9 cellular contexts compared by ENCODE assay signal in genomic region chr12:30985814-30986452, GRCh38. TPM values are rescaled to one million over a fixed set of nuclear protein-coding genes. Genes with fewer than 3 reads are reported as not detected.
A peak's percentile ranks its signal among the peaks of the same experiment; 100 is the strongest.
DNase-seq lines count a peak whose midpoint lies in the region; ATAC-seq and TF ChIP-seq lines count a peak whose summit lies in the region.
"Had no signal": no experiment of that assay in that cellular context is flagged by ENCODE, and none has a peak within 500 bp of the region (broad histone marks: within the 10 kb centered on the region; RNA-seq: fewer than 3 reads in every experiment).

No MANE protein-coding gene starts in this region.

- H3K27ac ChIP-seq in RWPE1 (no peak overlapping the region), left lung (no peak overlapping the region), testis (no peak overlapping the region), sigmoid colon (no peak overlapping the region)

- intact Hi-C loops in left lung (cut with DNase I), result loop anchor here in 1 of 2 donors (10.0 kb wide), 2 partner anchors 111 to 141 kb away; no protein-coding TSS in a partner anchor
- intact Hi-C loops in testis (cut with DNase I; ENCODE audit: low total_unique reads), result no loop called here
- intact Hi-C loops in sigmoid colon (cut with DNase I), result loop anchor here (2.0 kb wide), 1 partner anchor 135 kb away; no protein-coding TSS in a partner anchor

- 52 to 63% methylated on average over 6 to 7 of the region's 7 CpGs for WGBS in testis, 2 donors
- WGBS in sigmoid colon, 2 donors, result 27 to 56% methylated on average over 7 of the region's 7 CpGs

- CTCF ChIA-PET in RWPE1 (lab: Yijun Ruan, JAX), result interaction anchor here (0.7 to 2.7 kb wide), 4 partner anchors 14 to 1346 kb away, joined by 3 to 28 read pairs (median 13); no protein-coding TSS in a partner anchor

- peaks cover 3 to 6% of the 10 kb centered on the region in 2 donors for H3K4me1 ChIP-seq in left lung
- H3K4me1 ChIP-seq in testis, result no peaks in the 10 kb centered on the region
- no peaks in the 10 kb centered on the region for H3K4me1 ChIP-seq in sigmoid colon

- peak; percentile 1 for DNase-seq in CD1c-positive myeloid dendritic cell (ENCODE audit: extremely low spot score)
- DNase-seq in HT-29 (ENCODE audit: low spot score), result peak; percentile 85
- peak; percentile 66 for DNase-seq in RWPE1 (ENCODE audit: low spot score)
- peak; percentile 85 for DNase-seq in cerebellum (ENCODE audit: low spot score)
- peak in 1 of 2 donors; percentile 54 for DNase-seq in left lung
- DNase-seq in testis, result peak; percentile 72
- DNase-seq in sigmoid colon, result no peak

- H3K9me3 ChIP-seq in left lung (no peaks in the 10 kb centered on the region), testis (no peaks in the 10 kb centered on the region), sigmoid colon (no peaks in the 10 kb centered on the region)

- ATAC-seq in GM19023 (IDR thresholded peaks at IDR 0.05; ENCODE audit: unreplicated experiment), result peak; percentile 62
- peak; percentile 90 for ATAC-seq in left lung
- ATAC-seq: naive thymus-derived CD4-positive, alpha-beta T cell had no signal

- TF ChIP-seq EP300 in sigmoid colon (IDR thresholded peaks at IDR 0.05), result no peak

- TF ChIP-seq CTCF in RWPE1 (conservative IDR thresholded peaks at IDR 0.05; ENCODE audit: low read depth), result peak; percentile 52
- peak; percentile 52 to 60 for TF ChIP-seq CTCF in left lung (IDR thresholded peaks at IDR 0.05)
- TF ChIP-seq CTCF in testis (IDR thresholded peaks at IDR 0.05), result peak; percentile 19 to 60 (median 49)
- peak in 2 of 4 experiments; percentile 45 to 52 for TF ChIP-seq CTCF in sigmoid colon (IDR thresholded peaks at IDR 0.05)

- TF ChIP-seq POLR2A in testis (IDR thresholded peaks at IDR 0.05) (no peak), sigmoid colon (IDR thresholded peaks at IDR 0.05) (no peak)

- POLR2A ChIA-PET in RWPE1 (lab: Yijun Ruan, JAX; ENCODE audit: low non-redundant PET), result no interaction called here

- no peaks in the 10 kb centered on the region for H3K36me3 ChIP-seq in left lung
- no peaks in the 10 kb centered on the region for H3K36me3 ChIP-seq in testis (ENCODE audit: low read depth, missing control alignments)
- no peaks in the 10 kb centered on the region for H3K36me3 ChIP-seq in sigmoid colon

- no peak overlapping the region for H3K4me3 ChIP-seq in left lung
- no peak overlapping the region for H3K4me3 ChIP-seq in testis
- H3K4me3 ChIP-seq in sigmoid colon, result no peak overlapping the region

- H3K27me3 ChIP-seq in left lung, result no peaks in the 10 kb centered on the region
- H3K27me3 ChIP-seq in testis, result no peaks in the 10 kb centered on the region
- H3K27me3 ChIP-seq in sigmoid colon, result no peaks in the 10 kb centered on the region

RNA-seq across cellular contexts. Expression of gene TSPAN11, which starts 59.4 kb away (rescaled TPM):
- not detected in 2 replicates for total RNA-seq in HT-29 (2014; rRNA removed; shearing (Covaris generic))
- total RNA-seq in cerebellum, result 17.3 TPM
- 10 to 100 TPM in 1 of 2 donors, 1 to 10 TPM in 1; 4.1 to 16.6 TPM for total RNA-seq in left lung
- total RNA-seq in testis, result 1 to 10 TPM; 2.4 to 2.7 TPM
- polyA plus RNA-seq in testis (ENCODE audit: insufficient read depth, low read depth, low replicate concordance), result 2.7 TPM
- total RNA-seq in sigmoid colon, result 10 to 100 TPM in 3 of 4 donors, 1 to 10 TPM in 1; 6.4 to 18.9 (median 13.9) TPM
- polyA plus RNA-seq in sigmoid colon, result 1 to 10 TPM in 2 of 3 donors, under 1 TPM in 1; 0.23 to 7.8 (median 1.8) TPM
- total RNA-seq: naive thymus-derived CD4-positive, alpha-beta T cell had no signal
- polyA plus RNA-seq: naive thymus-derived CD4-positive, alpha-beta T cell had no signal
